Comparison of ENCODE assay signal across 17 cellular contexts in the genomic region with DNA sequence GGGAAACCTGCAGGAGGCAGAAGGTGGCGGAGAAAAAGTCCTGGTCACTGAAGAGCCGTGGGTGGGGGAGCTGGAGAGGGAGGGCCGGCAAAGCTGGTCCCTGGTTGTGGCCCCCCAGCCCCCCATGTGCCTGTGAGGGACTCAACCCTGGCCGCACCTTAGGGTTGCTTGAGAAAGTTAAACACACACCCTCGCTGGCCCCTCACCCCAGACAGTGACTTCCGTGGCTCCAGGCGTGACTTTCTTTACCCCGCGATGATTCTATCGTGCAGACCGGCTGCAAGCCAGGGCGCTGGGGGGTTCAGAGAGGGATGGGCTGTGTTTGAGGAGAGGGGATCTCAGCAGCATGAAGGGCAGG.
DNase-seq lines count a peak whose midpoint lies in the region; ATAC-seq and TF ChIP-seq lines count a peak whose summit lies in the region.
"Had no signal": no experiment of that assay in that cellular context is flagged by ENCODE, and none has a peak within 500 bp of the region (broad histone marks: within the 10 kb centered on the region; RNA-seq: fewer than 3 reads in every experiment).

No MANE protein-coding gene starts in this region.

- H2BK20ac ChIP-seq in H9 (ENCODE audit: low read depth, low read length, poor library complexity, severe bottlenecking): no peak overlapping the region

- peak overlapping the region; percentile 40; the same call in 1 of the 2 replicates for H3K14ac ChIP-seq in H9 (ENCODE audit: insufficient read depth, low read length)

- H3K23me2 ChIP-seq in H9 (ENCODE audit: insufficient read length, low read depth, low read length, poor library complexity, severe bottlenecking): no peaks in the 10 kb centered on the region

- DNase-seq in H9 (no peak), mesenteric fat pad (ENCODE audit: low spot score) (peak; percentile 83), posterior vena cava (ENCODE audit: low spot score) (peak; percentile 47), tibial artery (peak; percentile 11 to 60), MG63 (no peak), mucosa of descending colon (no peak), cerebellum (ENCODE audit: low spot score) (no peak)
- DNase-seq: C1 segment of cervical spinal cord; Calu3; CD4-positive, alpha-beta memory T cell; COR-L47; DMS53; DMS79 treated with DMSO at 0.1 percent for 48 hours; GF-D8; HFFc6 had no signal

- H2BK15ac ChIP-seq in H9 (ENCODE audit: low read depth, low read length): no peak overlapping the region

- H2AFZ ChIP-seq in H9 (ENCODE audit: low read length): no peak overlapping the region
- H2AFZ ChIP-seq: GM23338 had no signal

- H2BK120ac ChIP-seq in H9 (ENCODE audit: low read depth, low read length, poor library complexity, severe bottlenecking): no peak overlapping the region

- H3T11ph ChIP-seq in H9 (ENCODE audit: low read length): no peak overlapping the region

- H3K36me3 ChIP-seq in tibial artery (peaks cover 0 to 21% (median 12%) of the 10 kb centered on the region in 3 donors), MG63 (no peaks in the 10 kb centered on the region), mucosa of descending colon (ENCODE audit: low read depth) (no peaks in the 10 kb centered on the region)
- H3K36me3 ChIP-seq: HAP-1 had no signal

- no peak overlapping the region for H3K4me3 Mint-ChIP-seq in H9
- H3K4me3 Mint-ChIP-seq: CD4-positive, alpha-beta memory T cell; GM23338; HFFc6 had no signal

- no peak overlapping the region for H3K18ac ChIP-seq in H9 (ENCODE audit: insufficient read length, low read depth, low read length)

- H3K4me1 ChIP-seq in H9 (ENCODE audit: insufficient read depth, low read length): peaks cover 2% of the 10 kb centered on the region; the same call in 1 of the 2 replicates
- H3K4me1 ChIP-seq in tibial artery: no peaks in the 10 kb centered on the region
- H3K4me1 ChIP-seq in mucosa of descending colon (ENCODE audit: low read depth): no peaks in the 10 kb centered on the region
- H3K4me1 ChIP-seq: HAP-1 had no signal

- H3K79me1 ChIP-seq in H9 (ENCODE audit: insufficient read depth, low read depth, low read length, poor library complexity, severe bottlenecking): no peaks in the 10 kb centered on the region

- H3K27me3 ChIP-seq in H9 (ENCODE audit: insufficient read depth, low read length) (no peaks in the 10 kb centered on the region), tibial artery (no peaks in the 10 kb centered on the region), MG63 (no peaks in the 10 kb centered on the region)

- intact Hi-C loops in posterior vena cava (cut with DNase I) (no loop called here), tibial artery (cut with DNase I; ENCODE audit: low total_unique reads) (no loop called here), mucosa of descending colon (cut with DNase I, micrococcal nuclease) (no loop called here)

- no peak overlapping the region for H3K4me3 ChIP-seq in tibial artery
- no peak overlapping the region for H3K4me3 ChIP-seq in MG63
- no peak overlapping the region for H3K4me3 ChIP-seq in mucosa of descending colon
- H3K4me3 ChIP-seq: GM23338, HAP-1 had no signal

- WGBS in H9 (ENCODE audit: extremely low coverage, insufficient read length, low lambda C conversion rate): no CpG with 5 or more reads among the region's 12 CpGs

- no peaks in the 10 kb centered on the region for H4K20me1 ChIP-seq in H9 (ENCODE audit: control insufficient read depth, insufficient read depth, insufficient read length)

- no peak overlapping the region for H4K91ac ChIP-seq in H9 (ENCODE audit: insufficient read length, low read depth, low read length)

- H3K4me1 Mint-ChIP-seq in H9: peaks cover 0 to 3% of the 10 kb centered on the region in 2 experiments; a peak in 3 of 4 replicates
- H3K4me1 Mint-ChIP-seq: CD4-positive, alpha-beta memory T cell had no signal

- H3K27ac ChIP-seq in H9 (ENCODE audit: insufficient read length, low read depth, low read length) (no peak overlapping the region), tibial artery (no peak overlapping the region)

- H3K9me3 ChIP-seq in H9 (ENCODE audit: control insufficient read depth, low read depth, low read length) (no peaks in the 10 kb centered on the region), tibial artery (no peaks in the 10 kb centered on the region), MG63 (no peaks in the 10 kb centered on the region), mucosa of descending colon (no peaks in the 10 kb centered on the region)
- H3K9me3 ChIP-seq: HAP-1 had no signal

- no peaks in the 10 kb centered on the region for H3K79me2 ChIP-seq in H9 (ENCODE audit: insufficient read depth, low read length)

- no peaks in the 10 kb centered on the region for H3K9me3 Mint-ChIP-seq in H9
- H3K9me3 Mint-ChIP-seq: GM23338 had no signal

- no peak overlapping the region for H4K8ac ChIP-seq in H9 (replicated peaks; ENCODE audit: insufficient read length, low read depth, low read length)

- H3K9ac ChIP-seq in H9 (ENCODE audit: extremely low read depth, insufficient read length, low read length): no peak overlapping the region

- no peak overlapping the region for H3K56ac ChIP-seq in H9 (ENCODE audit: insufficient read length, low read depth, low read length)

- no peaks in the 10 kb centered on the region for H3K36me3 Mint-ChIP-seq in H9 (ENCODE audit: insufficient read depth in 1 of 3, low read depth in 3 of 3)
- H3K36me3 Mint-ChIP-seq: CD4-positive, alpha-beta memory T cell had no signal

- H2AK5ac ChIP-seq in H9 (ENCODE audit: insufficient read length, low read length): no peak overlapping the region

- no peak overlapping the region for H2BK5ac ChIP-seq in H9 (ENCODE audit: insufficient read length, low read length)

- no peak overlapping the region for H3K27ac Mint-ChIP-seq in H9
- H3K27ac Mint-ChIP-seq: CD4-positive, alpha-beta memory T cell; GM23338; HFFc6 had no signal

- TF ChIP-seq CTCF in H9 (conservative IDR thresholded peaks at IDR 0.05) (no peak), tibial artery (IDR thresholded peaks at IDR 0.05) (no peak), mucosa of descending colon (IDR thresholded peaks at IDR 0.05) (no peak)

- no peak overlapping the region for H3K4me2 ChIP-seq in H9 (ENCODE audit: insufficient read depth, insufficient read length, low read length)
- H3K4me2 ChIP-seq: GM23338 had no signal

- H4K5ac ChIP-seq in H9 (ENCODE audit: insufficient read length, low read depth, low read length): no peak overlapping the region

- H3K23ac ChIP-seq in H9 (ENCODE audit: insufficient read length, low read depth, low read length): no peak overlapping the region

- no peak overlapping the region for H3K4ac ChIP-seq in H9 (ENCODE audit: low read depth, low read length)

- H2BK12ac ChIP-seq in H9 (ENCODE audit: insufficient read length, low read depth, low read length): no peak overlapping the region

- peaks cover 2% of the 10 kb centered on the region; the same call in 1 of the 2 replicates for H3K27me3 Mint-ChIP-seq in H9 (ENCODE audit: low read depth)
- H3K27me3 Mint-ChIP-seq: CD4-positive, alpha-beta memory T cell had no signal

- ATAC-seq in mucosa of descending colon: no peak
- ATAC-seq: GM23338 had no signal

Comparison
In these comparisons a context has a peak if more than half of its experiments do, and no peak if none do; other contexts are left out.
1. DNase-seq: peak in mesenteric fat pad (single experiment), posterior vena cava (single experiment) and tibial artery (2 of 2); none in H9 (single experiment), MG63 (single experiment), mucosa of descending colon (0 of 3) and cerebellum (single experiment).